Comparison of ENCODE assay signal across 1 cellular context in genomic region chr3:185864767-185865166, GRCh38.
A peak's percentile ranks its signal among the peaks of the same experiment; 100 is the strongest.
TF ChIP-seq lines count a peak whose summit lies in the region.

No MANE protein-coding gene starts in this region.

TF ChIP-seq in HepG2, 621 proteins besides CTCF, POLR2A, EP300 and RAD21 (continued from another document):
- TF ChIP-seq ZNF280D (CRISPR knock-in tag; IDR thresholded peaks at IDR 0.05) (no peak), CBFB (CRISPR knock-in tag; IDR thresholded peaks at IDR 0.05) (no peak), ZNF230 (CRISPR knock-in tag; IDR thresholded peaks at IDR 0.05) (no peak), U2AF2 (IDR thresholded peaks at IDR 0.05; ENCODE audit: low read depth, low read length) (no peak), NR2F6 (IDR thresholded peaks at IDR 0.05) (0 out of 2 replicates have a peak, but pooled peaks have one; percentile 15), NR2F6 (CRISPR knock-in tag; IDR thresholded peaks at IDR 0.05) (peak; percentile 46; the same call in 1 of the 2 replicates), CENPX (CRISPR knock-in tag; IDR thresholded peaks at IDR 0.05) (no peak), NFYC (CRISPR knock-in tag; IDR thresholded peaks at IDR 0.05) (no peak), RNF2 (conservative IDR thresholded peaks at IDR 0.05; ENCODE audit: low read depth) (no peak), MTERF4 (CRISPR knock-in tag; IDR thresholded peaks at IDR 0.05) (no peak), HDAC1 (CRISPR knock-in tag; IDR thresholded peaks at IDR 0.05) (no peak), ZNF264 (CRISPR knock-in tag; IDR thresholded peaks at IDR 0.05) (no peak), HDAC2 (CRISPR knock-in tag; IDR thresholded peaks at IDR 0.05) (no peak), GPBP1L1 (CRISPR knock-in tag; IDR thresholded peaks at IDR 0.05) (no peak), GMEB1 (CRISPR knock-in tag; IDR thresholded peaks at IDR 0.05; ENCODE audit: borderline replicate concordance) (no peak), ARNTL (CRISPR knock-in tag; IDR thresholded peaks at IDR 0.05) (no peak), DBP (CRISPR knock-in tag; IDR thresholded peaks at IDR 0.05; ENCODE audit: not compliant biosample characterization) (no peak), AHR (CRISPR knock-in tag; IDR thresholded peaks at IDR 0.05) (no peak), NCOR1 (IDR thresholded peaks at IDR 0.05; ENCODE audit: borderline replicate concordance, low read length) (no peak), GATAD2A (CRISPR knock-in tag; IDR thresholded peaks at IDR 0.05) (0 out of 2 replicates have a peak, but pooled peaks have one; percentile 16), ZNF841 (CRISPR knock-in tag; IDR thresholded peaks at IDR 0.05; ENCODE audit: borderline replicate concordance) (no peak), ZNF563 (CRISPR knock-in tag; IDR thresholded peaks at IDR 0.05) (no peak), ZNF549 (CRISPR knock-in tag; IDR thresholded peaks at IDR 0.05) (no peak), ZSCAN9 (CRISPR knock-in tag; IDR thresholded peaks at IDR 0.05; ENCODE audit: borderline replicate concordance) (no peak), ZSCAN5A (CRISPR knock-in tag; IDR thresholded peaks at IDR 0.05; ENCODE audit: borderline replicate concordance) (no peak), ELF4 (CRISPR knock-in tag; IDR thresholded peaks at IDR 0.05; ENCODE audit: borderline replicate concordance) (no peak), TCF7L2 (IDR thresholded peaks at IDR 0.05; ENCODE audit: low read depth, low read length) (no peak), RERE (CRISPR knock-in tag; IDR thresholded peaks at IDR 0.05; ENCODE audit: low read depth) (no peak), TRAFD1 (CRISPR knock-in tag; IDR thresholded peaks at IDR 0.05; ENCODE audit: borderline replicate concordance) (no peak), DPF2 (CRISPR knock-in tag; IDR thresholded peaks at IDR 0.05; ENCODE audit: borderline replicate concordance, low read depth) (no peak), ZNF501 (CRISPR knock-in tag; IDR thresholded peaks at IDR 0.05) (no peak), GABPB1 (CRISPR knock-in tag; IDR thresholded peaks at IDR 0.05) (no peak), SMYD3 (CRISPR knock-in tag; IDR thresholded peaks at IDR 0.05) (no peak), TEAD3 (CRISPR knock-in tag; optimal IDR thresholded peaks at IDR 0.05; ENCODE audit: borderline replicate concordance) (peak; percentile 58), ZNF256 (CRISPR knock-in tag; conservative IDR thresholded peaks at IDR 0.05) (no peak), ZUFSP (CRISPR knock-in tag; IDR thresholded peaks at IDR 0.05; ENCODE audit: borderline replicate concordance) (no peak)
